Comparison of ENCODE assay signal across 1 cellular context in the genomic region with DNA sequence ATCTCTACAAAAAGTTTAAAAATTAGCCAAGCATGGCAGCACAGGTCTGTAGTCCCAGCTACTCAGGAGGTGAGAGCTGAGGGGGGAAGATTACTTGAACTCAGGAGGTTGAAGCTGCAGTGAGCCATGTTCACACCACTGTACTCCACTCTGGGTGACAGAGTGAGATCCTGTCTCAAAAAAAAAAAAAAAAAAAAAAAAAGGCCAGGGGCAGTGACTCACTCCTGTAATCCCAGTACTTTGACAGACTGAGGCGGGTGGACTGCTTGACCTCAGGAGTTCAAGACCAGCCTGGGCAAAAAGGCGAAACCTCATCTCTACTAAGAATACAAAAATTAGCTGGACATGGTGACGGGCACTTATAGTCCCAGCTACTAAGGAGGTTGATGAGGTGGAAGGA.
TF ChIP-seq lines count a peak whose summit lies in the region.

No MANE protein-coding gene starts in this region.

TF ChIP-seq in GM23338, 12 proteins besides CTCF, POLR2A, EP300 and RAD21 (continued from another document):
- TF ChIP-seq, protein P1, sequence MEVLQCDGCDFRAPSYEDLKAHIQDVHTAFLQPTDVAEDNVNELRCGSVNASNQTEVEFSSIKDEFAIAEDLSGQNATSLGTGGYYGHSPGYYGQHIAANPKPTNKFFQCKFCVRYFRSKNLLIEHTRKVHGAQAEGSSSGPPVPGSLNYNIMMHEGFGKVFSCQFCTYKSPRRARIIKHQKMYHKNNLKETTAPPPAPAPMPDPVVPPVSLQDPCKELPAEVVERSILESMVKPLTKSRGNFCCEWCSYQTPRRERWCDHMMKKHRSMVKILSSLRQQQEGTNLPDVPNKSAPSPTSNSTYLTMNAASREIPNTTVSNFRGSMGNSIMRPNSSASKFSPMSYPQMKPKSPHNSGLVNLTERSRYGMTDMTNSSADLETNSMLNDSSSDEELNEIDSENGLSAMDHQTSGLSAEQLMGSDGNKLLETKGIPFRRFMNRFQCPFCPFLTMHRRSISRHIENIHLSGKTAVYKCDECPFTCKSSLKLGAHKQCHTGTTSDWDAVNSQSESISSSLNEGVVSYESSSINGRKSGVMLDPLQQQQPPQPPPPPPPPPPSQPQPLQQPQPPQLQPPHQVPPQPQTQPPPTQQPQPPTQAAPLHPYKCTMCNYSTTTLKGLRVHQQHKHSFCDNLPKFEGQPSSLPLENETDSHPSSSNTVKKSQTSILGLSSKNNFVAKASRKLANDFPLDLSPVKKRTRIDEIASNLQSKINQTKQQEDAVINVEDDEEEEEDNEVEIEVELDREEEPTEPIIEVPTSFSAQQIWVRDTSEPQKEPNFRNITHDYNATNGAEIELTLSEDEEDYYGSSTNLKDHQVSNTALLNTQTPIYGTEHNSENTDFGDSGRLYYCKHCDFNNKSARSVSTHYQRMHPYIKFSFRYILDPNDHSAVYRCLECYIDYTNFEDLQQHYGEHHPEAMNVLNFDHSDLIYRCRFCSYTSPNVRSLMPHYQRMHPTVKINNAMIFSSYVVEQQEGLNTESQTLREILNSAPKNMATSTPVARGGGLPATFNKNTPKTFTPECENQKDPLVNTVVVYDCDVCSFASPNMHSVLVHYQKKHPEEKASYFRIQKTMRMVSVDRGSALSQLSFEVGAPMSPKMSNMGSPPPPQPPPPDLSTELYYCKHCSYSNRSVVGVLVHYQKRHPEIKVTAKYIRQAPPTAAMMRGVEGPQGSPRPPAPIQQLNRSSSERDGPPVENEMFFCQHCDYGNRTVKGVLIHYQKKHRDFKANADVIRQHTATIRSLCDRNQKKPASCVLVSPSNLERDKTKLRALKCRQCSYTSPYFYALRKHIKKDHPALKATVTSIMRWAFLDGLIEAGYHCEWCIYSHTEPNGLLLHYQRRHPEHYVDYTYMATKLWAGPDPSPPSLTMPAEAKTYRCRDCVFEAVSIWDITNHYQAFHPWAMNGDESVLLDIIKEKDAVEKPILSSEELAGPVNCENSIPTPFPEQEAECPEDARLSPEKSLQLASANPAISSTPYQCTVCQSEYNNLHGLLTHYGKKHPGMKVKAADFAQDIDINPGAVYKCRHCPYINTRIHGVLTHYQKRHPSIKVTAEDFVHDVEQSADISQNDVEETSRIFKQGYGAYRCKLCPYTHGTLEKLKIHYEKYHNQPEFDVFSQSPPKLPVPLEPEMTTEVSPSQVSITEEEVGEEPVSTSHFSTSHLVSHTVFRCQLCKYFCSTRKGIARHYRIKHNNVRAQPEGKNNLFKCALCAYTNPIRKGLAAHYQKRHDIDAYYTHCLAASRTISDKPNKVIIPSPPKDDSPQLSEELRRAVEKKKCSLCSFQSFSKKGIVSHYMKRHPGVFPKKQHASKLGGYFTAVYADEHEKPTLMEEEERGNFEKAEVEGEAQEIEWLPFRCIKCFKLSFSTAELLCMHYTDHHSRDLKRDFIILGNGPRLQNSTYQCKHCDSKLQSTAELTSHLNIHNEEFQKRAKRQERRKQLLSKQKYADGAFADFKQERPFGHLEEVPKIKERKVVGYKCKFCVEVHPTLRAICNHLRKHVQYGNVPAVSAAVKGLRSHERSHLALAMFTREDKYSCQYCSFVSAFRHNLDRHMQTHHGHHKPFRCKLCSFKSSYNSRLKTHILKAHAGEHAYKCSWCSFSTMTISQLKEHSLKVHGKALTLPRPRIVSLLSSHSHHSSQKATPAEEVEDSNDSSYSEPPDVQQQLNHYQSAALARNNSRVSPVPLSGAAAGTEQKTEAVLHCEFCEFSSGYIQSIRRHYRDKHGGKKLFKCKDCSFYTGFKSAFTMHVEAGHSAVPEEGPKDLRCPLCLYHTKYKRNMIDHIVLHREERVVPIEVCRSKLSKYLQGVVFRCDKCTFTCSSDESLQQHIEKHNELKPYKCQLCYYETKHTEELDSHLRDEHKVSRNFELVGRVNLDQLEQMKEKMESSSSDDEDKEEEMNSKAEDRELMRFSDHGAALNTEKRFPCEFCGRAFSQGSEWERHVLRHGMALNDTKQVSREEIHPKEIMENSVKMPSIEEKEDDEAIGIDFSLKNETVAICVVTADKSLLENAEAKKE (CRISPR knock-in tag; IDR thresholded peaks at IDR 0.05), result no peak
- TF ChIP-seq NANOG (IDR thresholded peaks at IDR 0.05; ENCODE audit: borderline replicate concordance), result no peak
- TF ChIP-seq EZH2 (IDR thresholded peaks at IDR 0.05; ENCODE audit: low read depth, unreplicated experiment), result no peak
- no peak for TF ChIP-seq STAT1 (IDR thresholded peaks at IDR 0.05; ENCODE audit: unreplicated experiment)
- no peak for TF ChIP-seq CREB1 (CRISPR knock-in tag; IDR thresholded peaks at IDR 0.05; ENCODE audit: low read depth)
- TF ChIP-seq JUNB (IDR thresholded peaks at IDR 0.05; ENCODE audit: unreplicated experiment), result no peak
- TF ChIP-seq REST (IDR thresholded peaks at IDR 0.05; ENCODE audit: unreplicated experiment), result no peak
